In the genomic region with DNA sequence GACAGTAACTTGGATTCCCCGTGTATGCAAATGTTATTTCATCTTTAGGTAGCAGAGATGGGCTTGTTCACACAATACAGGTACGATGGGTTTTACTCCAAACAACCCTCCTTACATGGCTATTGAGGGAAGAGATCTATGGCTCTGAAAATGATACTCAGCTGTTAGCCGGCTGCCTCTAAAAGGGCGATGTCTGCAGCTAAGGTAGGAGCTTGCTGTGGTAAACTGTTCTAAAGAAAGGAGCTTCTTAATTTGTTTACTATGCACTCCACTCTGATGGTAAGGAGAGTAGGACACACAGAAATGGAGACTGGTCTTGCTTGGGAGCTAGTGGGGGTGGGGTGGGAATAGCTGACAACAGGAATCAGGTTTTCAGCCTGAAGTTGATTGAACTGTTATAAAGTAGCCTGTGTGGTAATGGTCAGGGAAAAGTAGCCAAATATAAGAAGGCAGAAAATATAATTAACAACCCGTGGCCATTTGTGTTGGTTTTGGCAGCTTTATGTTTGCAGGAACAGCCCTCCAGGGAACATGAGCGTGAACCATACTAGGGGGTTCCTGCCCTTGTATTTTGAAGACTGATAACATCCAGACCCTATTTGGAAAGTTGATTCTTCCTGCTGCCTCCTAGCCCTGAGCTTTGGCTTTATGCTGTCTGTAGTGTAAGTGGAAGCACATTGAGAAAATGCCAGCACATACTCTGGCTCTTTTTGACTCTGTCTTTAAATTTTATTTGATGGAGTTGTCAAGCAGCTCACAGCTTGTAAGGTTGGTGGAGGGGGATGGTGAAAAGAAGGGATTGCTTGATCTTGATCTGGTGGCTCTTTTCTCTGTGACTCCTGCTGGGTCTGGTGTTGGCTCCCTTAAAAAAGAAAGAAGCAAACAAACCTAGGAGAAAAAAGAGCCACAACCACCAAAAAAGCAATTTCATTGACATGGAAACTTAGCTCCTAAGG, we compare ENCODE assay signal across 11 cellular contexts.
DNase-seq lines count a peak whose midpoint lies in the region; ATAC-seq and TF ChIP-seq lines count a peak whose summit lies in the region.
"Had no signal": no experiment of that assay in that cellular context is flagged by ENCODE, and none has a peak within 500 bp of the region (broad histone marks: within the 10 kb centered on the region; RNA-seq: fewer than 3 reads in every experiment).

No MANE protein-coding gene starts in this region.

- H3K4me1 Mint-ChIP-seq in H9: peaks cover 49% of the 10 kb centered on the region in 2 experiments
- H3K4me1 Mint-ChIP-seq: activated naive CD8-positive, alpha-beta T cell treated with anti-CD3 and anti-CD28 coated beads for 36 hours had no signal

- H3T11ph ChIP-seq in H9 (ENCODE audit: low read length): no peak overlapping the region

- no peak overlapping the region for H4K5ac ChIP-seq in H9 (ENCODE audit: insufficient read length, low read depth, low read length)

- no peak overlapping the region for H3K23ac ChIP-seq in H9 (ENCODE audit: insufficient read length, low read depth, low read length)

- no peak for DNase-seq in H9
- DNase-seq in NCI-H69 (lab: John Stamatoyannopoulos, UW): peak; percentile 94
- DNase-seq in stomach: no peak
- no peak for DNase-seq in stimulated activated CD4-positive, alpha-beta T cell treated with anti-CD3 and anti-CD28 coated beads, Interleukin-1b, Interleukin-23, amount 100 ng/mL, for 48 hours
- DNase-seq in gastrocnemius medialis: no peak
- DNase-seq: activated naive CD8-positive, alpha-beta T cell treated with anti-CD3 and anti-CD28 coated beads for 36 hours; effector CD8-positive, alpha-beta T cell; heart left ventricle; spleen had no signal

- peaks cover 81% of the 10 kb centered on the region for H3K27me3 Mint-ChIP-seq in H9 (ENCODE audit: low read depth)

- no peak overlapping the region for H2BK20ac ChIP-seq in H9 (ENCODE audit: low read depth, low read length, poor library complexity, severe bottlenecking)

- no peak overlapping the region for H2AK5ac ChIP-seq in H9 (ENCODE audit: insufficient read length, low read length)

- no peaks in the 10 kb centered on the region for H3K79me2 ChIP-seq in H9 (ENCODE audit: insufficient read depth, low read length)

- no peaks in the 10 kb centered on the region for H3K79me1 ChIP-seq in H9 (ENCODE audit: insufficient read depth, low read depth, low read length, poor library complexity, severe bottlenecking)

- H4K20me1 ChIP-seq in H9 (ENCODE audit: control insufficient read depth, insufficient read depth, insufficient read length): no peaks in the 10 kb centered on the region

- no peak overlapping the region for H2BK120ac ChIP-seq in H9 (ENCODE audit: low read depth, low read length, poor library complexity, severe bottlenecking)

- no peak for TF ChIP-seq CTCF in H9 (conservative IDR thresholded peaks at IDR 0.05)
- TF ChIP-seq CTCF in stomach (IDR thresholded peaks at IDR 0.05): no peak
- no peak for TF ChIP-seq CTCF in gastrocnemius medialis (IDR thresholded peaks at IDR 0.05 in 4 of 5, conservative IDR thresholded peaks at IDR 0.05 in 1 of 5)

- H3K14ac ChIP-seq in H9 (ENCODE audit: insufficient read depth, low read length): no peak overlapping the region

- no CpG with 5 or more reads among the region's 6 CpGs for WGBS in H9 (ENCODE audit: extremely low coverage, insufficient read length, low lambda C conversion rate)
- 4 to 10% (median 6%) methylated on average over 6 of the region's 6 CpGs for WGBS in stomach, 5 donors

- in situ Hi-C loops in gastrocnemius medialis (cut with MboI; ENCODE audit: low sequenced_read_pairs in 4 of 4): no loop called here

- no peaks in the 10 kb centered on the region for H3K36me3 Mint-ChIP-seq in H9 (ENCODE audit: insufficient read depth in 1 of 3, low read depth in 3 of 3)
- H3K36me3 Mint-ChIP-seq: activated naive CD8-positive, alpha-beta T cell treated with anti-CD3 and anti-CD28 coated beads for 36 hours had no signal

- no peak overlapping the region for H3K4ac ChIP-seq in H9 (ENCODE audit: low read depth, low read length)

- TF ChIP-seq POLR2A in stomach (IDR thresholded peaks at IDR 0.05) (no peak), gastrocnemius medialis (IDR thresholded peaks at IDR 0.05) (no peak)

- H4K91ac ChIP-seq in H9 (ENCODE audit: insufficient read length, low read depth, low read length): no peak overlapping the region

- H3K4me1 ChIP-seq in H9 (ENCODE audit: insufficient read depth, low read length) (peaks cover 9% of the 10 kb centered on the region; the same call in 1 of the 2 replicates), stomach (peaks cover 16 to 39% (median 32%) of the 10 kb centered on the region in 4 donors), gastrocnemius medialis (peaks cover 11 to 22% of the 10 kb centered on the region in 2 donors)

- no peak overlapping the region for H3K56ac ChIP-seq in H9 (ENCODE audit: insufficient read length, low read depth, low read length)

- peak overlapping the region; percentile 91 to 92 for H3K4me3 Mint-ChIP-seq in H9
- H3K4me3 Mint-ChIP-seq: activated naive CD8-positive, alpha-beta T cell treated with anti-CD3 and anti-CD28 coated beads for 36 hours had no signal

- no peak for TF ChIP-seq EP300 in stomach (IDR thresholded peaks at IDR 0.05)

- no peak overlapping the region for H2BK5ac ChIP-seq in H9 (ENCODE audit: insufficient read length, low read length)

- no peak overlapping the region for H2BK15ac ChIP-seq in H9 (ENCODE audit: low read depth, low read length)

- peaks cover 21% of the 10 kb centered on the region for H3K23me2 ChIP-seq in H9 (ENCODE audit: insufficient read length, low read depth, low read length, poor library complexity, severe bottlenecking)

- peak overlapping the region in 1 of 3 experiments; percentile 65; a peak in 2 of 7 replicates for H3K27ac Mint-ChIP-seq in H9
- H3K27ac Mint-ChIP-seq: activated naive CD8-positive, alpha-beta T cell treated with anti-CD3 and anti-CD28 coated beads for 36 hours had no signal

- no peak overlapping the region for H3K9ac ChIP-seq in H9 (ENCODE audit: extremely low read depth, insufficient read length, low read length)

- H2BK12ac ChIP-seq in H9 (ENCODE audit: insufficient read length, low read depth, low read length): no peak overlapping the region

- H2AFZ ChIP-seq in H9 (ENCODE audit: low read length): no peak overlapping the region

- intact Hi-C loops in stomach (cut with DNase I; ENCODE audit: low total_unique reads) (no loop called here), gastrocnemius medialis (cut with DNase I; ENCODE audit: low total_unique reads) (no loop called here)

- no peak overlapping the region for H4K8ac ChIP-seq in H9 (replicated peaks; ENCODE audit: insufficient read length, low read depth, low read length)

- H3K4me3 ChIP-seq in iPS-18c (ENCODE audit: insufficient read depth, low read depth, low read length) (peak overlapping the region; percentile 21; the same call in 1 of the 2 replicates), stomach (peak overlapping the region in 3 of 4 donors; percentile 59 to 60 (median 59)), gastrocnemius medialis (no peak overlapping the region)

- no peaks in the 10 kb centered on the region for H3K9me3 ChIP-seq in H9 (ENCODE audit: control insufficient read depth, low read depth, low read length)
- no peaks in the 10 kb centered on the region for H3K9me3 ChIP-seq in iPS-18c (ENCODE audit: control insufficient read depth, insufficient read depth, low read length)
- no peaks in the 10 kb centered on the region for H3K9me3 ChIP-seq in stomach
- H3K9me3 ChIP-seq in gastrocnemius medialis: no peaks in the 10 kb centered on the region
- H3K9me3 ChIP-seq: heart left ventricle, spleen had no signal

- H3K27me3 ChIP-seq in H9 (ENCODE audit: insufficient read depth, low read length) (peaks cover 16% of the 10 kb centered on the region), stomach (peaks cover 0 to 51% (median 19%) of the 10 kb centered on the region in 3 donors), gastrocnemius medialis (peaks cover 10 to 41% (median 39%) of the 10 kb centered on the region in 3 donors)

- ATAC-seq in gastrocnemius medialis: no peak
- no peak for ATAC-seq in HG02981 (IDR thresholded peaks at IDR 0.05; ENCODE audit: unreplicated experiment)
- ATAC-seq: heart left ventricle had no signal

- H3K9me3 Mint-ChIP-seq in H9: no peaks in the 10 kb centered on the region
- H3K9me3 Mint-ChIP-seq: activated naive CD8-positive, alpha-beta T cell treated with anti-CD3 and anti-CD28 coated beads for 36 hours had no signal

- H3K36me3 ChIP-seq in stomach: no peaks in the 10 kb centered on the region
- H3K36me3 ChIP-seq in gastrocnemius medialis: no peaks in the 10 kb centered on the region
- H3K36me3 ChIP-seq: heart left ventricle, spleen had no signal

- no peak overlapping the region for H3K18ac ChIP-seq in H9 (ENCODE audit: insufficient read length, low read depth, low read length)

- H3K27ac ChIP-seq in H9 (ENCODE audit: insufficient read length, low read depth, low read length) (no peak overlapping the region), stomach (no peak overlapping the region), gastrocnemius medialis (no peak overlapping the region)
- H3K27ac ChIP-seq: heart left ventricle had no signal

- peak overlapping the region; percentile 69 for H3K4me2 ChIP-seq in H9 (ENCODE audit: insufficient read depth, insufficient read length, low read length)

Comparison
In these comparisons a context has a peak if more than half of its experiments do, and no peak if none do; other contexts are left out.
1. H3K4me3 ChIP-seq: peak in iPS-18c (single experiment) and stomach (3 of 4); none in gastrocnemius medialis (0 of 4).